Comparison of ENCODE assay signal across 1 cellular context in the genomic region with DNA sequence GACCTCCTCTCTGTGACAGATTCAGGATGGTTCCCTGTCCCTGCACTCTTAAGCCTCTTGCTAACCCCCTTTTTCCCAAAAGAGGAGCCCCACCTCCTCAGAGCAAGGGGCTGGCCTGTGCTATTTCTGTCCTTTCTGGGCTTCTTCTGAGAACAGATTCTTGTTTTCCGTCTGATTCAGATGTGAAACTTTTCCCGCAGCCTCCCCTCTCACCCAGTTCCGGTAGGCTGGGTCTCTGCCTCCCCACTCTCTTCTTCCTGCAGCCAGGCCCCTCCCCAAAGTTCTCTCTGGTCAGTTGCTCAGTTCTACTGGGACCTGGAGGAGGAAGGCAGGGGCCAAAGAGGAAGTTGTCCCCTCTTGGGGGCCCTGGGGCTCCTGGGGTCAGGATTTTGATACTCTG.
TF ChIP-seq lines count a peak whose summit lies in the region.

No MANE protein-coding gene starts in this region.

TF ChIP-seq in GM12878, 131 proteins besides CTCF, POLR2A, EP300 and RAD21:
- no peak for TF ChIP-seq KAT2A (conservative IDR thresholded peaks at IDR 0.05; ENCODE audit: control insufficient read depth, low read depth, low read length)
- TF ChIP-seq POU2F2 (IDR thresholded peaks at IDR 0.05; ENCODE audit: borderline replicate concordance, low read depth, low read length), result no peak
- TF ChIP-seq BCLAF1 (IDR thresholded peaks at IDR 0.05), result no peak
- TF ChIP-seq ZBED1 (IDR thresholded peaks at IDR 0.05; ENCODE audit: borderline replicate concordance), result no peak
- TF ChIP-seq SRF (IDR thresholded peaks at IDR 0.05; ENCODE audit: low read depth in 2 of 2, low read length in 2 of 2), result no peak
- TF ChIP-seq TAF1 (IDR thresholded peaks at IDR 0.05; ENCODE audit: borderline replicate concordance, low read depth, low read length), result no peak
- TF ChIP-seq, protein P1, sequence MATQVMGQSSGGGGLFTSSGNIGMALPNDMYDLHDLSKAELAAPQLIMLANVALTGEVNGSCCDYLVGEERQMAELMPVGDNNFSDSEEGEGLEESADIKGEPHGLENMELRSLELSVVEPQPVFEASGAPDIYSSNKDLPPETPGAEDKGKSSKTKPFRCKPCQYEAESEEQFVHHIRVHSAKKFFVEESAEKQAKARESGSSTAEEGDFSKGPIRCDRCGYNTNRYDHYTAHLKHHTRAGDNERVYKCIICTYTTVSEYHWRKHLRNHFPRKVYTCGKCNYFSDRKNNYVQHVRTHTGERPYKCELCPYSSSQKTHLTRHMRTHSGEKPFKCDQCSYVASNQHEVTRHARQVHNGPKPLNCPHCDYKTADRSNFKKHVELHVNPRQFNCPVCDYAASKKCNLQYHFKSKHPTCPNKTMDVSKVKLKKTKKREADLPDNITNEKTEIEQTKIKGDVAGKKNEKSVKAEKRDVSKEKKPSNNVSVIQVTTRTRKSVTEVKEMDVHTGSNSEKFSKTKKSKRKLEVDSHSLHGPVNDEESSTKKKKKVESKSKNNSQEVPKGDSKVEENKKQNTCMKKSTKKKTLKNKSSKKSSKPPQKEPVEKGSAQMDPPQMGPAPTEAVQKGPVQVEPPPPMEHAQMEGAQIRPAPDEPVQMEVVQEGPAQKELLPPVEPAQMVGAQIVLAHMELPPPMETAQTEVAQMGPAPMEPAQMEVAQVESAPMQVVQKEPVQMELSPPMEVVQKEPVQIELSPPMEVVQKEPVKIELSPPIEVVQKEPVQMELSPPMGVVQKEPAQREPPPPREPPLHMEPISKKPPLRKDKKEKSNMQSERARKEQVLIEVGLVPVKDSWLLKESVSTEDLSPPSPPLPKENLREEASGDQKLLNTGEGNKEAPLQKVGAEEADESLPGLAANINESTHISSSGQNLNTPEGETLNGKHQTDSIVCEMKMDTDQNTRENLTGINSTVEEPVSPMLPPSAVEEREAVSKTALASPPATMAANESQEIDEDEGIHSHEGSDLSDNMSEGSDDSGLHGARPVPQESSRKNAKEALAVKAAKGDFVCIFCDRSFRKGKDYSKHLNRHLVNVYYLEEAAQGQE (IDR thresholded peaks at IDR 0.05; ENCODE audit: low read depth, low read length), result no peak
TF ChIP-seq in GM12878: peak in this region for 0.
